8 cellular contexts compared by ENCODE assay signal in genomic region chr5:135246923-135247795, GRCh38.
A peak's percentile ranks its signal among the peaks of the same experiment; 100 is the strongest.
DNase-seq lines count a peak whose midpoint lies in the region; ATAC-seq and TF ChIP-seq lines count a peak whose summit lies in the region.

No MANE protein-coding gene starts in this region.

- DNase-seq in right atrium auricular region (ENCODE audit: low spot score) (peak; percentile 57), Right ventricle myocardium inferior (ENCODE audit: missing footprints) (no peak), SW480 (ENCODE audit: low spot score) (peak; percentile 91), fibroblast of villous mesenchyme (ENCODE audit: low read depth) (peak; percentile 95), stomach (peak; percentile 21), KG1 (lab: John Stamatoyannopoulos, UW) (no peak)
- no peak for DNase-seq in activated T-helper 1 cell treated with anti-CD3 and anti-CD28 coated beads, Interleukin-12 subunit alpha, Interleukin-12 subunit beta, Interleukin-2, Interleukin-4 antibody, amounts not matched to agents 30 ng/mL and 10 ng/mL and 1 ng/mL, durations not matched to agents 14 hours and 24 hours and 36 hours (ENCODE audit: low spot score)

- peaks cover 1% of the 10 kb centered on the region for H3K27me3 Mint-ChIP-seq in activated T-helper 1 cell treated with anti-CD3 and anti-CD28 coated beads, Interleukin-12 subunit alpha, Interleukin-12 subunit beta, Interleukin-2, Interleukin-4 antibody, amounts not matched to agents 30 ng/mL and 10 ng/mL and 1 ng/mL, durations not matched to agents 14 hours and 24 hours and 36 hours (ENCODE audit: insufficient read depth)

- no peaks in the 10 kb centered on the region for H3K9me3 ChIP-seq in right atrium auricular region
- no peaks in the 10 kb centered on the region for H3K9me3 ChIP-seq in stomach

- no peak overlapping the region for H3K4me3 ChIP-seq in right atrium auricular region
- H3K4me3 ChIP-seq in fibroblast of villous mesenchyme (ENCODE audit: low read depth, low read length), result no peak overlapping the region
- H3K4me3 ChIP-seq in stomach, result no peak overlapping the region

- H3K4me1 ChIP-seq in right atrium auricular region (peaks cover 0 to 46% of the 10 kb centered on the region in 2 donors), stomach (peaks cover 22 to 51% (median 43%) of the 10 kb centered on the region in 4 donors)

- H3K4me3 Mint-ChIP-seq in activated T-helper 1 cell treated with anti-CD3 and anti-CD28 coated beads, Interleukin-12 subunit alpha, Interleukin-12 subunit beta, Interleukin-2, Interleukin-4 antibody, amounts not matched to agents 30 ng/mL and 10 ng/mL and 1 ng/mL, durations not matched to agents 14 hours and 24 hours and 36 hours, result no peak overlapping the region

- H3K27ac ChIP-seq in right atrium auricular region (no peak overlapping the region), stomach (peak overlapping the region in 3 of 5 donors; percentile 32 to 88 (median 85))

- no peaks in the 10 kb centered on the region for H3K36me3 Mint-ChIP-seq in activated T-helper 1 cell treated with anti-CD3 and anti-CD28 coated beads, Interleukin-12 subunit alpha, Interleukin-12 subunit beta, Interleukin-2, Interleukin-4 antibody, amounts not matched to agents 30 ng/mL and 10 ng/mL and 1 ng/mL, durations not matched to agents 14 hours and 24 hours and 36 hours (ENCODE audit: low read depth)

- H3K4me1 Mint-ChIP-seq in activated T-helper 1 cell treated with anti-CD3 and anti-CD28 coated beads, Interleukin-12 subunit alpha, Interleukin-12 subunit beta, Interleukin-2, Interleukin-4 antibody, amounts not matched to agents 30 ng/mL and 10 ng/mL and 1 ng/mL, durations not matched to agents 14 hours and 24 hours and 36 hours (ENCODE audit: low read depth), result no peaks in the 10 kb centered on the region

- 48 to 57% (median 54%) methylated on average over 16 to 28 of the region's 28 CpGs for WGBS in stomach, 5 donors

- H3K36me3 ChIP-seq in right atrium auricular region, result no peaks in the 10 kb centered on the region
- no peaks in the 10 kb centered on the region for H3K36me3 ChIP-seq in stomach

- TF ChIP-seq CTCF in right atrium auricular region (IDR thresholded peaks at IDR 0.05) (no peak), fibroblast of villous mesenchyme (IDR thresholded peaks at IDR 0.05; ENCODE audit: insufficient read depth, low read depth, low read length) (no peak), stomach (IDR thresholded peaks at IDR 0.05) (no peak)

- no peak for TF ChIP-seq EP300 in stomach (IDR thresholded peaks at IDR 0.05)

- no peaks in the 10 kb centered on the region for H3K9me3 Mint-ChIP-seq in activated T-helper 1 cell treated with anti-CD3 and anti-CD28 coated beads, Interleukin-12 subunit alpha, Interleukin-12 subunit beta, Interleukin-2, Interleukin-4 antibody, amounts not matched to agents 30 ng/mL and 10 ng/mL and 1 ng/mL, durations not matched to agents 14 hours and 24 hours and 36 hours

- no peak for ATAC-seq in Right ventricle myocardium inferior
- no peak for ATAC-seq in HG02642 (IDR thresholded peaks at IDR 0.05; ENCODE audit: poor library complexity, unreplicated experiment)

- H3K27me3 ChIP-seq in right atrium auricular region, result no peaks in the 10 kb centered on the region
- no peaks in the 10 kb centered on the region for H3K27me3 ChIP-seq in stomach

- no peak overlapping the region for H3K27ac Mint-ChIP-seq in activated T-helper 1 cell treated with anti-CD3 and anti-CD28 coated beads, Interleukin-12 subunit alpha, Interleukin-12 subunit beta, Interleukin-2, Interleukin-4 antibody, amounts not matched to agents 30 ng/mL and 10 ng/mL and 1 ng/mL, durations not matched to agents 14 hours and 24 hours and 36 hours

- intact Hi-C loops in Right ventricle myocardium inferior (cut with DNase I), result loop anchor here (5.0 kb wide), 1 partner anchor 85 kb away; no protein-coding TSS in a partner anchor
- intact Hi-C loops in stomach (cut with DNase I; ENCODE audit: low total_unique reads), result no loop called here
- intact Hi-C loops in activated T-helper 1 cell treated with anti-CD3 and anti-CD28 coated beads, Interleukin-12 subunit alpha, Interleukin-12 subunit beta, Interleukin-2, Interleukin-4 antibody, amounts not matched to agents 30 ng/mL and 10 ng/mL and 1 ng/mL, durations not matched to agents 14 hours and 24 hours and 36 hours (cut with micrococcal nuclease), result no loop called here

- no peak for TF ChIP-seq POLR2A in stomach (IDR thresholded peaks at IDR 0.05)

Comparison
In these comparisons a context has a peak if more than half of its experiments do, and no peak if none do; other contexts are left out.
1. DNase-seq: peak in right atrium auricular region (single experiment), SW480 (single experiment), fibroblast of villous mesenchyme (single experiment) and stomach (single experiment); none in Right ventricle myocardium inferior (single experiment), activated T-helper 1 cell treated with anti-CD3 and anti-CD28 coated beads, Interleukin-12 subunit alpha, Interleukin-12 subunit beta, Interleukin-2, Interleukin-4 antibody, amounts not matched to agents 30 ng/mL and 10 ng/mL and 1 ng/mL, durations not matched to agents 14 hours and 24 hours and 36 hours (single experiment) and KG1 (single experiment).
2. H3K27ac ChIP-seq: peak in stomach (3 of 5); none in right atrium auricular region (0 of 2).